In the genomic region with DNA sequence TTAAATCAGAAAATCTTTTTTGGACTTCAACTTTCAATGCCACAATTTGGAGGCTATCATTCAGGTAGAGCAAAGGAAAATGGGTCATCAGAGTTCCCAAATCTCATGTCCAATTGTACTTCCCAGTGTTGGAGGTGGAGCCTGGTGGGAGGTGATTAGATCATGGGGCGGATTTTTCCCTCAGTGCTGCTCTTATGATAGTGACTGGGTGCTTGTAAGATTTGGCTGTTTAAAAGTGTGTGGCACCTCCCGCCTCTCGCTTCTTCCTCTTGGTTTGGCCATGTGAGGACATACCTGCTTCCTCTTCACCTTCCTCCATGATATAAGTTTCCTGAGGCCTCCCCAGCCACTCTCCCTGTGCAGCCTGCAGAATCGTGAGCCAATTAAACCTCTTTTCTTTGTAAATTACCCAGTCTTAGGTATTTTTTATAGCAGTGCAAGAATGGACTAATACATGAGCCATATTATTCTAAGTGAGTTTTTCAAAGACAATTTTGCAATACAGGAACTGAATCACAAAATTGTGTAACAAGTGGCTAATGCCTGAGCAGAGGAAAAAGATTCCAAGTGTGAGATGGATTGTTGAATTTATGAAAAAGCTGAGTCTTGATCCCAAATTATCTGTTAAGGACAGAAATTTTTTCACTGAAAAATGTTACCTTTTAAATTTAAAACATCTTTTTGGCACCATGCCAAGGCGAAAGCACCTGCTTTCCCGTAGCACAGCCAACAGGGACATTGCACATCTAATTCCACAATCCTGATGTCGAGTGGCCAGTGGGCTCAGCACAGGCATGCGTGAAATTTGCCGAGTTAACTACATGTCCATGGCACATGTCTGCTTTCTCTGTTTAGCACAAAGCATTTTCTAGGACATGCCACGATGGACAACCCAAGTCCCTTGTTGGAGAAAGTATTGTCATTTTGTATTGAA, we compare ENCODE assay signal across 13 cellular contexts.
DNase-seq lines count a peak whose midpoint lies in the region; ATAC-seq and TF ChIP-seq lines count a peak whose summit lies in the region.
"Had no signal": no experiment of that assay in that cellular context is flagged by ENCODE, and none has a peak within 500 bp of the region (broad histone marks: within the 10 kb centered on the region; RNA-seq: fewer than 3 reads in every experiment).

No MANE protein-coding gene starts in this region.

- no peaks in the 10 kb centered on the region for H3K36me3 ChIP-seq in BJ (ENCODE audit: control insufficient read depth, insufficient read depth, low read length)
- H3K36me3 ChIP-seq: suprapubic skin had no signal

- H3K4me1 Mint-ChIP-seq in nephron, result peaks cover 24% of the 10 kb centered on the region

- no peak for TF ChIP-seq POLR2A in GM18505 (IDR thresholded peaks at IDR 0.05; ENCODE audit: borderline replicate concordance, extremely low read depth, insufficient read depth, insufficient read length)

- H3K27ac Mint-ChIP-seq in nephron, result peak overlapping the region in 2 of 3 experiments; percentile 4 to 6
- H3K27ac Mint-ChIP-seq: activated CD8-positive, alpha-beta T cell treated with anti-CD3 and anti-CD28 coated beads, Interleukin-2, amount 10 ng/mL, durations not matched to agents 7 days and 5 days had no signal

- TF ChIP-seq CTCF in BJ (IDR thresholded peaks at IDR 0.05; ENCODE audit: insufficient read depth, low read depth, low read length), result no peak
- no peak for TF ChIP-seq CTCF in nephron (IDR thresholded peaks at IDR 0.05; ENCODE audit: unreplicated experiment in 3 of 3)

- CTCF ChIA-PET in BJ (lab: Yijun Ruan, JAX), result interaction anchor here (1.0 kb wide), 1 partner anchor 9 kb away, joined by 4 read pairs; no protein-coding TSS in a partner anchor

- POLR2A ChIA-PET in BJ (lab: Charles Lee), result no interaction called here

- H3K27me3 ChIP-seq in BJ (ENCODE audit: control insufficient read depth, insufficient read depth, low read length), result no peaks in the 10 kb centered on the region
- H3K27me3 ChIP-seq: suprapubic skin had no signal

- ATAC-seq in GM18505 (IDR thresholded peaks at IDR 0.05; ENCODE audit: unreplicated experiment), result no peak
- ATAC-seq in GM19324 (IDR thresholded peaks at IDR 0.05; ENCODE audit: low FRiP score, unreplicated experiment), result no peak
- ATAC-seq: activated CD8-positive, alpha-beta T cell treated with anti-CD3 and anti-CD28 coated beads, Interleukin-2, amount 10 ng/mL, durations not matched to agents 7 days and 5 days had no signal

- H3K9me3 Mint-ChIP-seq in nephron, result no peaks in the 10 kb centered on the region

- H3K36me3 Mint-ChIP-seq in nephron (ENCODE audit: low read depth), result no peaks in the 10 kb centered on the region

- DNase-seq in BJ (ENCODE audit: low read depth) (peak; percentile 82), NCI-H226 (peak; percentile 77), epithelial cell of prostate (ENCODE audit: low read depth, low spot score) (peak; percentile 20), NCI-H748 (lab: John Stamatoyannopoulos, UW; ENCODE audit: unreplicated experiment) (no peak), hippocampal formation (lab: John Stamatoyannopoulos, UW) (no peak)
- DNase-seq: activated CD8-positive, alpha-beta T cell treated with anti-CD3 and anti-CD28 coated beads, Interleukin-2, amount 10 ng/mL, durations not matched to agents 7 days and 5 days; NCI-H1417; SHP77; stimulated activated CD4-positive, alpha-beta T cell treated with anti-CD3 and anti-CD28 coated beads, Interleukin-1b, Interleukin-23, amount 100 ng/mL, for 48 hours had no signal

- H3K4me3 ChIP-seq in BJ (ENCODE audit: low read depth, low read length), result no peak overlapping the region
- H3K4me3 ChIP-seq: suprapubic skin had no signal

- peaks cover 9% of the 10 kb centered on the region for H3K27me3 Mint-ChIP-seq in nephron (ENCODE audit: low read depth)

- H3K4me3 Mint-ChIP-seq in nephron, result no peak overlapping the region
- H3K4me3 Mint-ChIP-seq: activated CD8-positive, alpha-beta T cell treated with anti-CD3 and anti-CD28 coated beads, Interleukin-2, amount 10 ng/mL, durations not matched to agents 7 days and 5 days had no signal

- peak overlapping the region; percentile 77 for H3K27ac ChIP-seq in epithelial cell of prostate
- H3K27ac ChIP-seq: suprapubic skin had no signal

Comparison
In these comparisons a context has a peak if more than half of its experiments do, and no peak if none do; other contexts are left out.
1. DNase-seq: peak in BJ (single experiment), NCI-H226 (single experiment) and epithelial cell of prostate (single experiment); none in NCI-H748 (single experiment) and hippocampal formation (0 of 2).